ENCODE assay signal across 28 cellular contexts in the genomic region with DNA sequence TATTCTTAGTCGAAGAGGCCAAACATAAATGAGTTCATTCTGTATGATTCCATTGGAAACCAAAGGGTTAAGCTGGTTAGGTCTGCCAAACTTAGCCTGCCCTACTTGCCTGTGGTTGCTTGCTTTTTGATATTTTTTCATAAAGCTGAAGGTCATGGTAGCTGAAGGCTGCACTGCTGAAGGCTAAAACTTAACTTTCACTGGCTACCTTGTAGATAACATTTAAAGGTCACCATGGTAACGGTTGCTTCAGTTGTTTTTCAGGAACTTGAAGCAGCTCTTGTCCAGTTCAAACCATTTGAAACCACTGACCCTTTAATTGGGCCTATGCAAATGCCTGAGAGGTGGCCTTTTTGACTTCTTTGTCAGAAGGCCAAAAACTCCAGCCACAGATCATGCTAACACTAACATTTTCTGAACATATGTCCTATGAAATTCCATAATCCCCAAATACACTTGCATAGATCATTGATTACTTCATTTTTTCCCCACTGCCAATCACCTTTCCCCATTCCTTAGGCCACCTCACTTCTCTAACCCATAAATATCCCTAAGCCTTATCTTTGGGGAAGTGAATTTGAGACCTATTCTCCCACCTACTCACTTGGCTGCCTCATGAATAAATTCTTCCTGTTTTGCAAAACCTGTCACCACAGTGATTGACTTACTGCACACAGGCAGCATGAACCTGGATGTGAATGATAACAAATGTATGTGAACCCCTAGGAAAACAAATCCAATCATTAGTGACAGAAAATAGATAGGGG. TPM values are rescaled to one million over a fixed set of nuclear protein-coding genes. Genes with fewer than 3 reads are reported as not detected.
DNase-seq lines count a peak whose midpoint lies in the region; ATAC-seq, FAIRE-seq and TF ChIP-seq lines count a peak whose summit lies in the region.
"Had no signal": no experiment of that assay in that cellular context is flagged by ENCODE, and none has a peak within 500 bp of the region (broad histone marks: within the 10 kb centered on the region; RNA-seq: fewer than 3 reads in every experiment).

No MANE protein-coding gene starts in this region.

- TF ChIP-seq EP300 in GM12878 (IDR thresholded peaks at IDR 0.05; ENCODE audit: borderline replicate concordance in 1 of 2, control insufficient read depth in 1 of 2, low read depth in 2 of 2, low read length in 2 of 2), result no peak

- no peaks in the 10 kb centered on the region; the same call in 2 of the 3 replicates for H3K9me3 ChIP-seq in GM12878 (replicated peaks; ENCODE audit: control insufficient read depth, insufficient read depth, low read length)
- H3K9me3 ChIP-seq in neuronal stem cell (replicated peaks in 1 of 2; ENCODE audit: control insufficient read depth in 2 of 2, insufficient read depth in 1 of 2, low read depth in 1 of 2, low read length in 2 of 2), result no peaks in the 10 kb centered on the region
- H3K9me3 ChIP-seq: Caco-2, gastroesophageal sphincter, HAP-1, Peyer's patch had no signal

- no peak overlapping the region for H3K4ac ChIP-seq in neuronal stem cell (ENCODE audit: low read length)

- FAIRE-seq in GM12878 (lab: Jason Lieb, UNC), result no peak

- POLR2A ChIA-PET in GM12878 (lab: Charles Lee), result no interaction called here

- CTCF ChIA-PET in GM12878 (lab: Yijun Ruan, JAX), result no interaction called here

- no peak overlapping the region for H2BK12ac ChIP-seq in neuronal stem cell (ENCODE audit: low read length)

- no peak overlapping the region for H2BK120ac ChIP-seq in neuronal stem cell (ENCODE audit: low read depth, low read length)

- no peak overlapping the region for H3K14ac ChIP-seq in neuronal stem cell (ENCODE audit: low read length)

- H3K9ac ChIP-seq in GM12878 (ENCODE audit: control insufficient read depth, insufficient read depth, low read length), result no peak overlapping the region
- no peak overlapping the region for H3K9ac ChIP-seq in neuronal stem cell (ENCODE audit: low read depth, low read length, poor library complexity)

- H3K27me3 ChIP-seq in GM12878 (replicated peaks in 1 of 2; ENCODE audit: control insufficient read depth in 2 of 2, insufficient read depth in 2 of 2, low read length in 1 of 2), result no peaks in the 10 kb centered on the region
- peaks cover 0 to 6% (median 0%) of the 10 kb centered on the region in 3 experiments for H3K27me3 ChIP-seq in neuronal stem cell (ENCODE audit: control insufficient read depth in 3 of 3, insufficient read depth in 3 of 3, low read depth in 1 of 3, low read length in 3 of 3)
- H3K27me3 ChIP-seq: gastroesophageal sphincter, Peyer's patch had no signal

- no peak overlapping the region for H3K4me3 ChIP-seq in GM12878
- no peak overlapping the region for H3K4me3 ChIP-seq in neuronal stem cell (ENCODE audit: low read length in 2 of 2)
- H3K4me3 ChIP-seq: gastroesophageal sphincter, HAP-1, Peyer's patch, spleen had no signal

- intact Hi-C loops in GM12878 (cut with micrococcal nuclease; ENCODE audit: unreplicated experiment), result no loop called here

- ATAC-seq in GM12878, result peak; percentile 56
- ATAC-seq in HG03439 (IDR thresholded peaks at IDR 0.05; ENCODE audit: unreplicated experiment), result no peak
- ATAC-seq in HG03045 (IDR thresholded peaks at IDR 0.05; ENCODE audit: unreplicated experiment), result no peak
- ATAC-seq: activated T-helper 17 cell treated with anti-CD3 and anti-CD28 coated beads, Interleukin-2, amount 50 U/mL, for 72 hours; gastroesophageal sphincter; naive thymus-derived CD8-positive, alpha-beta T cell; right cardiac atrium had no signal

- H3K79me1 ChIP-seq in neuronal stem cell (ENCODE audit: low read depth, low read length), result no peaks in the 10 kb centered on the region

- DNase-seq in CD1c-positive myeloid dendritic cell (ENCODE audit: extremely low spot score), result peak; percentile 42
- peak; percentile 2 for DNase-seq in NAMALWA (ENCODE audit: low spot score)
- DNase-seq in GM12878 (ENCODE audit: low read depth, low spot score), result no peak
- no peak for DNase-seq in neuronal stem cell (ENCODE audit: low spot score)
- no peak for DNase-seq in putamen (ENCODE audit: low spot score)
- DNase-seq in kidney glomerular epithelial cell (lab: John Stamatoyannopoulos, UW), result no peak
- DNase-seq: activated CD4-positive, alpha-beta memory T cell treated with anti-CD3 and anti-CD28 coated beads, Interleukin-2, amount 10 ng/mL, durations not matched to agents 7 days and 5 days; activated CD4-positive, alpha-beta T cell treated with anti-CD3 and anti-CD28 coated beads for 1 hour; activated CD8-positive, alpha-beta memory T cell treated with anti-CD3 and anti-CD28 coated beads, Interleukin-2, amount 50 U/mL, for 48 hours; aorta; C1 segment of cervical spinal cord; Caco-2; caudate nucleus; DND-41; midbrain; naive thymus-derived CD8-positive, alpha-beta T cell; NCI-H1048; NCI-H1694 treated with DMSO at 0.1 percent for 48 hours; NCI-H510A; Peyer's patch; right cardiac atrium; spleen; T-helper 1 cell had no signal

- no peak for TF ChIP-seq CTCF in GM12878 (IDR thresholded peaks at IDR 0.05 in 2 of 3, conservative IDR thresholded peaks at IDR 0.05 in 1 of 3; ENCODE audit: control insufficient read depth in 2 of 3, extremely low read depth in 1 of 3, insufficient read depth in 1 of 3, low read depth in 3 of 3, low read length in 3 of 3)

- H3K4me1 ChIP-seq in GM12878 (ENCODE audit: control insufficient read depth, insufficient read depth, low read length) (no peaks in the 10 kb centered on the region), neuronal stem cell (ENCODE audit: control insufficient read depth in 2 of 2, insufficient read depth in 1 of 2, low read depth in 1 of 2, low read length in 2 of 2) (peaks cover 0 to 2% of the 10 kb centered on the region in 2 donors)
- H3K4me1 ChIP-seq: gastroesophageal sphincter, Peyer's patch had no signal

- no peak overlapping the region for H2BK5ac ChIP-seq in neuronal stem cell (ENCODE audit: low read length)

- no peak overlapping the region for H2AK5ac ChIP-seq in neuronal stem cell (ENCODE audit: low read depth, low read length)

- RAD21 ChIA-PET in GM12878 (lab: Charles Lee; ENCODE audit: unreplicated experiment), result no interaction called here

- WGBS in GM12878 (ENCODE audit: insufficient coverage, insufficient replicate concordance, low lambda C conversion rate, missing lambda C conversion rate), result 0% methylated on average over 2 of the region's 2 CpGs
- WGBS in neuronal stem cell (ENCODE audit: extremely low coverage in 2 of 2, insufficient read length in 2 of 2, insufficient replicate concordance in 1 of 2), 2 donors, result no CpG with 5 or more reads among the region's 2 CpGs

- H4K8ac ChIP-seq in neuronal stem cell (ENCODE audit: low read depth, low read length), result no peak overlapping the region

- no TSS peak for BruUV-seq in GM12878 (replicated peaks; lab: Mats Ljungman, UMichigan)

- no peak overlapping the region for H3K18ac ChIP-seq in neuronal stem cell (ENCODE audit: low read length)

- no peaks in the 10 kb centered on the region for H3K79me2 ChIP-seq in GM12878 (ENCODE audit: control insufficient read depth, insufficient read depth, low read length)

- TF ChIP-seq POLR2A in GM12878 (IDR thresholded peaks at IDR 0.05; ENCODE audit: low read depth, low read length), result no peak

- H3K27ac ChIP-seq in GM12878 (ENCODE audit: control insufficient read depth, insufficient read depth) (no peak overlapping the region), neuronal stem cell (replicated peaks; ENCODE audit: low read length) (no peak overlapping the region)
- H3K27ac ChIP-seq: gastroesophageal sphincter, Peyer's patch had no signal

- in situ Hi-C loops in GM12878 (cut with MboI), result no loop called here

- no peak for TF ChIP-seq RAD21 in GM12878 (IDR thresholded peaks at IDR 0.05; ENCODE audit: insufficient read depth, low read depth, low read length)

- no peak overlapping the region for H4K91ac ChIP-seq in neuronal stem cell (ENCODE audit: low read depth, low read length, poor library complexity)

- no peak overlapping the region for H2BK15ac ChIP-seq in neuronal stem cell (ENCODE audit: low read length)

- H3K4me2 ChIP-seq in GM12878 (ENCODE audit: control insufficient read depth, insufficient read depth) (no peak overlapping the region), neuronal stem cell (ENCODE audit: insufficient read depth, low read length, poor library complexity, severe bottlenecking) (no peak overlapping the region)

- H3K36me3 ChIP-seq in GM12878 (ENCODE audit: control insufficient read depth in 2 of 2, insufficient read depth in 2 of 2, low read length in 1 of 2) (no peaks in the 10 kb centered on the region), neuronal stem cell (replicated peaks in 1 of 2; ENCODE audit: control insufficient read depth in 2 of 2, insufficient read depth in 2 of 2, low read length in 2 of 2) (no peaks in the 10 kb centered on the region)
- H3K36me3 ChIP-seq: gastroesophageal sphincter, HAP-1, Peyer's patch, spleen had no signal

- no peak overlapping the region for H3K23ac ChIP-seq in neuronal stem cell (ENCODE audit: low read depth, low read length, poor library complexity)

- H2AFZ ChIP-seq in GM12878 (ENCODE audit: control insufficient read depth, low read depth, low read length), result no peak overlapping the region
- peak overlapping the region; percentile 27 for H2AFZ ChIP-seq in neuronal stem cell (ENCODE audit: low read length)

- H4K20me1 ChIP-seq in GM12878 (ENCODE audit: control insufficient read depth, insufficient read depth), result no peaks in the 10 kb centered on the region

- SMC1A ChIA-PET in GM12878 (lab: Charles Lee; ENCODE audit: uncharacterized antibody, unreplicated experiment), result interaction anchor here (1.2 kb wide), 1 partner anchor 15 kb away, joined by 3 read pairs; no protein-coding TSS in a partner anchor

TF ChIP-seq in GM12878, 131 proteins besides CTCF, POLR2A, EP300 and RAD21 (continues in another document):
- no peak for TF ChIP-seq POLR2AphosphoS2 (IDR thresholded peaks at IDR 0.05; ENCODE audit: low read depth, low read length)

RNA-seq across cellular contexts. Expression of a gene that starts 10.7 kb away (rescaled TPM):
- 2.4 and 2.8 TPM in 2 replicates for total RNA-seq in GM12878 (2013; cell fraction: nucleolus; rRNA removed)
- total RNA-seq in GM12878 (2014; rRNA removed), result 0.05 TPM in 1 of 2 replicates, not detected in the other
- not detected in 2 replicates for total RNA-seq in GM12878 (2014; rRNA removed; fragmentation: Illumina TruSeq; extraction: Trizol)
- total RNA-seq in GM12878 (2021), result 0.03 TPM in 2 replicates
- not detected for polyA plus RNA-seq in GM12878 (2011; ENCODE audit: low read depth)
- polyA plus RNA-seq in GM12878 (2011; rRNA removed), result 0.05 and 0.06 TPM in 2 replicates
- 0.01 and 0.02 TPM in 2 replicates for polyA plus RNA-seq in GM12878 (2011; cell fraction: cytosol; rRNA removed)
- polyA plus RNA-seq in GM12878 (2011; cell fraction: nucleus; rRNA removed), result 0.12 and 0.24 TPM in 2 replicates
- polyA plus RNA-seq in GM12878 (2012), result 0.01 and 0.03 TPM in 2 replicates
- not detected in 2 replicates for polyA plus RNA-seq in GM12878 (2014; fragmentation: Illumina TruSeq; extraction: Trizol)
- polyA plus RNA-seq in GM12878 (2014; fragmentation: Nextera tagmentation; extraction: Ambion mirVana), result under 1 TPM in 1 of 2 experiments, not detected in 1; 0.02 TPM
- not detected in 2 replicates for polyA plus RNA-seq in GM12878 (2014; rRNA removed)
- polyA plus RNA-seq in GM12878 (2016; fragmentation: Nextera tagmentation; extraction: Ambion mirVana), result not detected
- polyA minus RNA-seq in GM12878 (2011; rRNA and poly(A)+ RNA removed), result 0.07 and 0.10 TPM in 2 replicates
- polyA minus RNA-seq in GM12878 (2011; cell fraction: cytosol; rRNA and poly(A)+ RNA removed), result not detected in 2 replicates
- polyA minus RNA-seq in GM12878 (2011; cell fraction: nucleus; rRNA and poly(A)+ RNA removed), result 0.10 and 0.12 TPM in 2 replicates
- 6.2 TPM for polyA plus RNA-seq in neuronal stem cell (2013, experiment 1 of 2)
- 6.0 TPM for polyA plus RNA-seq in neuronal stem cell (2013, experiment 2 of 2)

Comparison
In these comparisons a context has a peak if more than half of its experiments do, and no peak if none do; other contexts are left out.
1. DNase-seq: peak in CD1c-positive myeloid dendritic cell (single experiment) and NAMALWA (single experiment); none in GM12878 (single experiment), neuronal stem cell (single experiment), putamen (single experiment) and kidney glomerular epithelial cell (single experiment).